Comparison of ENCODE assay signal across 16 cellular contexts in genomic region chr6:17352302-17352701, GRCh38. TPM values are rescaled to one million over a fixed set of nuclear protein-coding genes. Genes with fewer than 3 reads are reported as not detected.
"Had no signal": no experiment of that assay in that cellular context is flagged by ENCODE, and none has a peak within 500 bp of the region (broad histone marks: within the 10 kb centered on the region; RNA-seq: fewer than 3 reads in every experiment).

No MANE protein-coding gene starts in this region.

- H3K4me3 ChIP-seq: lung, smooth muscle cell, thyroid gland, vagina had no signal

- H3K4me3 Mint-ChIP-seq: activated CD4-positive, alpha-beta memory T cell treated with anti-CD3 and anti-CD28 coated beads, Interleukin-2, amount 10 ng/mL, durations not matched to agents 7 days and 5 days; activated CD4-positive, alpha-beta T cell treated with anti-CD3 and anti-CD28 coated beads for 36 hours; activated naive CD4-positive, alpha-beta T cell treated with anti-CD3 and anti-CD28 coated beads for 36 hours; central memory CD8-positive, alpha-beta T cell; effector memory CD8-positive, alpha-beta T cell; naive thymus-derived CD4-positive, alpha-beta T cell had no signal

- H3K27me3 Mint-ChIP-seq: activated CD4-positive, alpha-beta memory T cell treated with anti-CD3 and anti-CD28 coated beads, Interleukin-2, amount 10 ng/mL, durations not matched to agents 7 days and 5 days; activated CD4-positive, alpha-beta T cell treated with anti-CD3 and anti-CD28 coated beads for 36 hours had no signal

- H3K9me3 ChIP-seq: thyroid gland, vagina had no signal

- H3K4me1 ChIP-seq: thyroid gland, vagina had no signal

- H3K27me3 ChIP-seq: thyroid gland, vagina had no signal

- H3K36me3 ChIP-seq: thyroid gland, vagina, WERI-Rb-1 had no signal

- H3K4me1 Mint-ChIP-seq: activated CD4-positive, alpha-beta memory T cell treated with anti-CD3 and anti-CD28 coated beads, Interleukin-2, amount 10 ng/mL, durations not matched to agents 7 days and 5 days; activated CD4-positive, alpha-beta T cell treated with anti-CD3 and anti-CD28 coated beads for 36 hours; central memory CD8-positive, alpha-beta T cell; naive thymus-derived CD4-positive, alpha-beta T cell had no signal

- H3K4me2 ChIP-seq: smooth muscle cell had no signal

- H3K27ac Mint-ChIP-seq: activated CD4-positive, alpha-beta memory T cell treated with anti-CD3 and anti-CD28 coated beads, Interleukin-2, amount 10 ng/mL, durations not matched to agents 7 days and 5 days; activated CD4-positive, alpha-beta T cell treated with anti-CD3 and anti-CD28 coated beads for 36 hours; activated naive CD4-positive, alpha-beta T cell treated with anti-CD3 and anti-CD28 coated beads for 36 hours; effector memory CD8-positive, alpha-beta T cell; naive thymus-derived CD4-positive, alpha-beta T cell had no signal

- H3K36me3 Mint-ChIP-seq: naive thymus-derived CD4-positive, alpha-beta T cell had no signal

- ATAC-seq: activated CD4-positive, alpha-beta T cell treated with anti-CD3 and anti-CD28 coated beads for 36 hours; effector memory CD8-positive, alpha-beta T cell; left colon; naive thymus-derived CD4-positive, alpha-beta T cell had no signal

- DNase-seq: activated CD4-positive, alpha-beta memory T cell treated with anti-CD3 and anti-CD28 coated beads, Interleukin-2, amount 10 ng/mL, durations not matched to agents 7 days and 5 days; activated CD4-positive, alpha-beta T cell treated with anti-CD3 and anti-CD28 coated beads for 36 hours; activated CD8-positive, alpha-beta memory T cell treated with anti-CD3 and anti-CD28 coated beads, Interleukin-2, amount 50 U/mL, for 4 hours; activated naive CD4-positive, alpha-beta T cell treated with anti-CD3 and anti-CD28 coated beads for 36 hours; effector memory CD8-positive, alpha-beta T cell; hypothalamus; left colon; naive thymus-derived CD4-positive, alpha-beta T cell; posterior cingulate gyrus; T-helper 9 cell; thyroid gland; WERI-Rb-1 had no signal

- H3K27ac ChIP-seq: thyroid gland, vagina, WERI-Rb-1 had no signal

- H3K9me3 Mint-ChIP-seq: activated CD4-positive, alpha-beta memory T cell treated with anti-CD3 and anti-CD28 coated beads, Interleukin-2, amount 10 ng/mL, durations not matched to agents 7 days and 5 days; activated naive CD4-positive, alpha-beta T cell treated with anti-CD3 and anti-CD28 coated beads for 36 hours; central memory CD8-positive, alpha-beta T cell; effector memory CD8-positive, alpha-beta T cell had no signal

RNA-seq across cellular contexts. Expression of gene CAP2, which starts 41.1 kb away (rescaled TPM):
- total RNA-seq: activated CD4-positive, alpha-beta memory T cell treated with anti-CD3 and anti-CD28 coated beads, Interleukin-2, amount 10 ng/mL, durations not matched to agents 7 days and 5 days; activated CD4-positive, alpha-beta T cell treated with anti-CD3 and anti-CD28 coated beads for 36 hours; activated naive CD4-positive, alpha-beta T cell treated with anti-CD3 and anti-CD28 coated beads for 36 hours; naive thymus-derived CD4-positive, alpha-beta T cell had no signal
- polyA plus RNA-seq: naive thymus-derived CD4-positive, alpha-beta T cell had no signal
